1 cellular context compared by ENCODE assay signal in the genomic region with DNA sequence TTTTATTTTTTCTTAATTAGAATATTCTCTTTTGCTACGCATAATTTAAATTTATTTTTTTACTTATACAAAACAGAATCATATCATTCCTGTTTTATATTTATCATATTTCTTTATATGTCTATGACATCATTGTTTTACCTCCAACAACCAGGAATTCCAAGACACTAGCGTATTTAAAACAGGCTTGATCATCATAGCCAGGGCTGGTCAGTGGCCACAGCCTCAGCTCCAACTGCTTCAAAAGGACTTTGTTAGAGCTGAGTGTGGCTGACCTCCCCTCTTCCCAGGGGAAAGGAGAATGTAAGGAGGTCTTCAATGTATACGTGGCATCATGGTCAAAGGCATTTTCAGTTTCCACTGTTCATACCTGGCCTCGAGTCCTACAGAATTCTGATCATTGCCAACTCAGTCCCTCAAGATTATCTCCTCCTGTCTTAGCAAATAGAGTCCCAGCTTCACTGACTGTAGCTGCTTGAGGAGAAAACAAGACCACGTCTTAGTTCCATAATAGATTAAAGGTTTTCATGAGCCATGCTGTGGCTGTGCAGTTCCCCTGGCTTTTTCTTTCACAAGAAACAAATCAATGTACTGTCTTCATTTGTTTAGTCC.
TF ChIP-seq lines count a peak whose summit lies in the region.

No MANE protein-coding gene starts in this region.

TF ChIP-seq in GM12878, 131 proteins besides CTCF, POLR2A, EP300 and RAD21:
- TF ChIP-seq KLF5 (IDR thresholded peaks at IDR 0.05; ENCODE audit: partially characterized antibody) (no peak), KAT2A (conservative IDR thresholded peaks at IDR 0.05; ENCODE audit: control insufficient read depth, low read depth, low read length) (no peak), ATF7 (IDR thresholded peaks at IDR 0.05; ENCODE audit: low read depth) (peak; percentile 75)
